13 cellular contexts compared by ENCODE assay signal in the genomic region with DNA sequence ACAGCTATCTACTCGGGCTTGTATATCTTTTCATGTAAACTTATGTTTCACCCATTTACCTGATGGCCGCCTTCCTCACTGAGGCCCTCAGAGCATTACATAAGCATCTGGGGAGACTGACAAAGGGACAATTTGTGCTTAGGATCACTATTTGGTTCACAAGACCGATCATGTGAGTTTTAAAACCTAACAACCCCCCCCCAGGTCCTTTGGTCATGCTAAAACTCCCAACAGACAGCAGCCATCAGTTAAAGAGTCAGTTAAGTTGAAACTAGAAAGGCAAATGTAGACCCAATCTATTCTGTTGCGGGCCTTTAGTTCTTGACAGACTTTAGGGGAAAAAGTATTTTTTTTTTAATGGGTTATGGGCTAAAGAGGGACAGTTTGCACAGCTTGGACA.
DNase-seq lines count a peak whose midpoint lies in the region; ATAC-seq and TF ChIP-seq lines count a peak whose summit lies in the region.
"Had no signal": no experiment of that assay in that cellular context is flagged by ENCODE, and none has a peak within 500 bp of the region (broad histone marks: within the 10 kb centered on the region; RNA-seq: fewer than 3 reads in every experiment).

No MANE protein-coding gene starts in this region.

- peaks cover 26% of the 10 kb centered on the region for H3K27me3 Mint-ChIP-seq in activated naive CD4-positive, alpha-beta T cell treated with anti-CD3 and anti-CD28 coated beads, Interleukin-2, amount 50 U/mL, for 24 hours
- H3K27me3 Mint-ChIP-seq in central memory CD8-positive, alpha-beta T cell, result peaks cover 79% of the 10 kb centered on the region

- POLR2A ChIA-PET in HEK293 (lab: Yijun Ruan, JAX), result no interaction called here

- H3K27ac ChIP-seq in HEK293 (ENCODE audit: extremely low read depth, low read depth, low read length), result no peak overlapping the region
- H3K27ac ChIP-seq: BLaER1, GM23248 had no signal

- no peak overlapping the region for H3K27ac Mint-ChIP-seq in activated naive CD4-positive, alpha-beta T cell treated with anti-CD3 and anti-CD28 coated beads, Interleukin-2, amount 50 U/mL, for 24 hours
- H3K27ac Mint-ChIP-seq in central memory CD8-positive, alpha-beta T cell (ENCODE audit: low read depth), result no peak overlapping the region
- H3K27ac Mint-ChIP-seq: CD14-positive monocyte; CD4-positive, alpha-beta memory T cell; HFFc6 had no signal

- H3K4me3 ChIP-seq in HEK293 (ENCODE audit: low read depth, low read length), result no peak overlapping the region
- H3K4me3 ChIP-seq: BLaER1 had no signal

- H3K36me3 ChIP-seq in HEK293 (ENCODE audit: control insufficient read depth in 2 of 2, insufficient read depth in 1 of 2, low read length in 2 of 2), result no peaks in the 10 kb centered on the region
- H3K36me3 ChIP-seq: BLaER1 had no signal

- no peak for ATAC-seq in central memory CD8-positive, alpha-beta T cell (replicated peaks; ENCODE audit: extremely low read depth, poor library complexity, severe bottlenecking)

- peaks cover 4% of the 10 kb centered on the region for H3K4me1 ChIP-seq in HEK293 (ENCODE audit: control insufficient read depth, insufficient read depth, low read length)
- H3K4me1 ChIP-seq: BLaER1 had no signal

- H3K4me1 Mint-ChIP-seq in activated naive CD4-positive, alpha-beta T cell treated with anti-CD3 and anti-CD28 coated beads, Interleukin-2, amount 50 U/mL, for 24 hours, result peaks cover 13% of the 10 kb centered on the region
- no peaks in the 10 kb centered on the region for H3K4me1 Mint-ChIP-seq in central memory CD8-positive, alpha-beta T cell

- DNase-seq in activated naive CD4-positive, alpha-beta T cell (lab: John Stamatoyannopoulos, UW), result no peak
- no peak for DNase-seq in central memory CD8-positive, alpha-beta T cell (ENCODE audit: low spot score in 2 of 2)
- DNase-seq in NCI-H1105 treated with DMSO at 0.1 percent for 48 hours (lab: John Stamatoyannopoulos, UW), result no peak
- DNase-seq in activated CD4-positive, alpha-beta T cell treated with anti-CD3 and anti-CD28 coated beads, Interleukin-2, amount 50 U/mL, for 1 hour, result no peak
- DNase-seq in DMS114 treated with DMSO at 0.1 percent for 48 hours (lab: John Stamatoyannopoulos, UW; ENCODE audit: unreplicated experiment), result no peak
- DNase-seq: CD4-positive, alpha-beta memory T cell; GM23248; HCEC 1CT had no signal

- no peaks in the 10 kb centered on the region for H3K9me3 ChIP-seq in HEK293 (ENCODE audit: control insufficient read depth, insufficient read depth, low read depth, low read length)
- H3K9me3 ChIP-seq: BLaER1 had no signal

- H3K9me3 Mint-ChIP-seq in activated naive CD4-positive, alpha-beta T cell treated with anti-CD3 and anti-CD28 coated beads, Interleukin-2, amount 50 U/mL, for 24 hours, result no peaks in the 10 kb centered on the region
- H3K9me3 Mint-ChIP-seq in central memory CD8-positive, alpha-beta T cell, result no peaks in the 10 kb centered on the region
- H3K9me3 Mint-ChIP-seq: HFFc6 had no signal

- CTCF ChIA-PET in HEK293 (lab: Yijun Ruan, JAX), result interaction anchor here (0.6 to 1.6 kb wide), 5 partner anchors 14 to 377 kb away, joined by 3 to 4 read pairs (median 3); no protein-coding TSS in a partner anchor

- H3K4me3 Mint-ChIP-seq in activated naive CD4-positive, alpha-beta T cell treated with anti-CD3 and anti-CD28 coated beads, Interleukin-2, amount 50 U/mL, for 24 hours, result peak overlapping the region; percentile 33
- H3K4me3 Mint-ChIP-seq in central memory CD8-positive, alpha-beta T cell, result peak overlapping the region; percentile 44
- H3K4me3 Mint-ChIP-seq: HFFc6 had no signal

- TF ChIP-seq CTCF in HEK293 (tag by site-specific recombination; IDR thresholded peaks at IDR 0.05), result no peak

- H3K36me3 Mint-ChIP-seq in activated naive CD4-positive, alpha-beta T cell treated with anti-CD3 and anti-CD28 coated beads, Interleukin-2, amount 50 U/mL, for 24 hours, result no peaks in the 10 kb centered on the region
- H3K36me3 Mint-ChIP-seq in central memory CD8-positive, alpha-beta T cell (ENCODE audit: insufficient read depth), result no peaks in the 10 kb centered on the region
- H3K36me3 Mint-ChIP-seq: CD4-positive, alpha-beta memory T cell had no signal

TF ChIP-seq in HEK293, 187 proteins besides CTCF, POLR2A, EP300 and RAD21:
- no peak for TF ChIP-seq ZNF311 (tag by site-specific recombination; IDR thresholded peaks at IDR 0.05; ENCODE audit: borderline replicate concordance)
- TF ChIP-seq ZNF514 (tag by site-specific recombination; IDR thresholded peaks at IDR 0.05), result no peak
- TF ChIP-seq ZSCAN30 (tag by site-specific recombination; IDR thresholded peaks at IDR 0.05), result peak; percentile 97
- TF ChIP-seq RBAK (tag by site-specific recombination; IDR thresholded peaks at IDR 0.05), result no peak
- TF ChIP-seq KLF8 (tag by site-specific recombination; IDR thresholded peaks at IDR 0.05), result no peak
